In genomic region chr17:19812407-19812806, GRCh38 we compare ENCODE assay signal across 1 cellular context.
TF ChIP-seq lines count a peak whose summit lies in the region.

No MANE protein-coding gene starts in this region.

TF ChIP-seq in GM12878, 131 proteins besides CTCF, POLR2A, EP300 and RAD21 (continued from another document):
- no peak for TF ChIP-seq RB1 (IDR thresholded peaks at IDR 0.05; ENCODE audit: borderline replicate concordance)
- no peak for TF ChIP-seq NFIC (IDR thresholded peaks at IDR 0.05; ENCODE audit: low read depth, low read length)
- TF ChIP-seq ZNF24 (IDR thresholded peaks at IDR 0.05), result no peak
- TF ChIP-seq SMARCA5 (IDR thresholded peaks at IDR 0.05), result no peak
- no peak for TF ChIP-seq REST (IDR thresholded peaks at IDR 0.05; ENCODE audit: low read depth, low read length)
- no peak for TF ChIP-seq SUPT20H (IDR thresholded peaks at IDR 0.05; ENCODE audit: borderline replicate concordance, control insufficient read depth, low read depth, low read length)
- no peak for TF ChIP-seq RBBP5 (conservative IDR thresholded peaks at IDR 0.05)
- TF ChIP-seq PBX3 (IDR thresholded peaks at IDR 0.05; ENCODE audit: insufficient replicate concordance, low read depth, low read length), result no peak
